ENCODE assay signal across 10 cellular contexts in genomic region chr6:21479140-21479539, GRCh38.
DNase-seq lines count a peak whose midpoint lies in the region; ATAC-seq and TF ChIP-seq lines count a peak whose summit lies in the region.
"Had no signal": no experiment of that assay in that cellular context is flagged by ENCODE, and none has a peak within 500 bp of the region (broad histone marks: within the 10 kb centered on the region; RNA-seq: fewer than 3 reads in every experiment).

No MANE protein-coding gene starts in this region.

- H3K9me3 Mint-ChIP-seq in progenitor cell of endocrine pancreas (ENCODE audit: low read depth): no peaks in the 10 kb centered on the region

- peak overlapping the region; percentile 19; the same call in 1 of the 2 replicates for H3K4me3 ChIP-seq in SK-N-MC
- H3K4me3 ChIP-seq in fibroblast of villous mesenchyme (ENCODE audit: low read depth, low read length): peak overlapping the region; percentile 19
- H3K4me3 ChIP-seq: K562, SJSA1 had no signal

- no peak overlapping the region for H3K4me3 Mint-ChIP-seq in progenitor cell of endocrine pancreas (ENCODE audit: low read depth)

- H3K9me3 ChIP-seq in SK-N-MC (ENCODE audit: low read depth, low read length): no peaks in the 10 kb centered on the region
- H3K9me3 ChIP-seq: SJSA1 had no signal

- DNase-seq in COLO829 (ENCODE audit: low spot score) (peak; percentile 13), SK-N-MC (ENCODE audit: low read depth, low spot score) (no peak), fibroblast of villous mesenchyme (ENCODE audit: low read depth) (peak; percentile 44), progenitor cell of endocrine pancreas (ENCODE audit: low spot score, unreplicated experiment) (no peak)

- H3K27ac ChIP-seq in SK-N-MC: no peak overlapping the region
- H3K27ac ChIP-seq: SJSA1 had no signal

- H3K36me3 Mint-ChIP-seq in progenitor cell of endocrine pancreas (ENCODE audit: insufficient read depth): no peaks in the 10 kb centered on the region

- peak overlapping the region; percentile 83 for H3K27ac Mint-ChIP-seq in progenitor cell of endocrine pancreas

- H3K9ac ChIP-seq in SK-N-MC (ENCODE audit: insufficient read length): no peak overlapping the region

- H3K36me3 ChIP-seq in SK-N-MC (ENCODE audit: insufficient read depth, low read length): no peaks in the 10 kb centered on the region
- H3K36me3 ChIP-seq: SJSA1 had no signal

- ATAC-seq in HG02610 (IDR thresholded peaks at IDR 0.05; ENCODE audit: unreplicated experiment) (no peak), HG03139 (IDR thresholded peaks at IDR 0.05; ENCODE audit: unreplicated experiment) (no peak), HG03159 (IDR thresholded peaks at IDR 0.05; ENCODE audit: unreplicated experiment) (no peak), HG02759 (IDR thresholded peaks at IDR 0.05; ENCODE audit: unreplicated experiment) (no peak)
- ATAC-seq: K562 had no signal

- TF ChIP-seq CTCF in fibroblast of villous mesenchyme (IDR thresholded peaks at IDR 0.05; ENCODE audit: insufficient read depth, low read depth, low read length) (no peak), progenitor cell of endocrine pancreas (IDR thresholded peaks at IDR 0.05; ENCODE audit: unreplicated experiment) (no peak)

- H3K4me1 Mint-ChIP-seq in progenitor cell of endocrine pancreas (ENCODE audit: low read depth): peaks cover 15% of the 10 kb centered on the region

- H3K27me3 Mint-ChIP-seq in progenitor cell of endocrine pancreas: no peaks in the 10 kb centered on the region

Comparison
In these comparisons a context has a peak if more than half of its experiments do, and no peak if none do; other contexts are left out.
1. DNase-seq: peak in COLO829 (single experiment) and fibroblast of villous mesenchyme (single experiment); none in SK-N-MC (single experiment) and progenitor cell of endocrine pancreas (single experiment).